Comparison of ENCODE assay signal across 9 cellular contexts in the genomic region with DNA sequence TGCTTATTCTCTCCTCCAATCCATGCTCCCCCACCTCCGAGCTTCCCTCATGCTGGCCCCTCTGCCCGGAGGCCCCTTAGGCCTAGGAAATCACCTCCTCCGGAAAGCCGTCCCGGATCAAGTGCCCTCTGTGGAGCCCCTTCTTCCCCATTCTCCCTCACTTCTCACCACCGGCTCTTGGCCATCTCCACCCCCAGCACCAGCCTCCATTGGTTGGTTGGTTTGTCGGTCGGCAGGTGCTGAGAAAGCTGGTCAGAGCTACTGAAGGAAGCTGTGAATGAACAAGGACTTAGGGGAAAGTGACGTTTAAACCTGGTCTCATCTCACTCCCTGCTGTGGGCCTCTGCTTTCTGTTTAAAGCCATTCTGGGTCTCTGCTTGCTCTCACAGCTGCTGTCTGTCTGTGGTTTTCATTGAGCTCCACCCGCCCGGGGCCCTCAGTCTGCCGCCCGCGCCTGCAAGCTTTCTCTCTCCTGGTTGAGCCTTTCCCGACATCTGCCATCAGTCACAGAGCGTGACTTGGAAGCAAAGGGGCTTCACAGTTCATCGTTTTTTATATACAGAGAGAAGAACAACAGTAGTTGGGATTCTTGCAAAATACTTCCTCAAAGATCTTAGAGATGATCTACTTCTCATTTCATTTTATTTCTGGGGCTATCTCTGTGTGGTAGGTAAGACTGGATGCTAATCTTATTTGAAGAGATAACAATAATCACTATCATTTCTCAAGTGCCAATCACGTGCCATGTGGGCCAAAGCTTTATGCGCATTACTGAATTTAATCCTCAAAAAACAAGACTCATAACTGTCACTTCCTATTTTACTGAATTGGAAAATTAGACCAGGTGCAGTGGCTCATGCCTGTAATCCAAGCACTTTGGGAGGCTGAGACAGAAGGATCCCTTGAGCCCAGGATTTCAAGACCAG.
DNase-seq lines count a peak whose midpoint lies in the region; ATAC-seq and TF ChIP-seq lines count a peak whose summit lies in the region.
"Had no signal": no experiment of that assay in that cellular context is flagged by ENCODE, and none has a peak within 500 bp of the region (broad histone marks: within the 10 kb centered on the region; RNA-seq: fewer than 3 reads in every experiment).

No MANE protein-coding gene starts in this region.

- no peaks in the 10 kb centered on the region for H3K4me1 ChIP-seq in PC-3 (ENCODE audit: insufficient read depth, low read length)

- H3K9ac ChIP-seq in PC-3 (ENCODE audit: low read length): no peak overlapping the region

- ATAC-seq in GM18907 (IDR thresholded peaks at IDR 0.05; ENCODE audit: unreplicated experiment) (peak; percentile 76), HG03095 (IDR thresholded peaks at IDR 0.05; ENCODE audit: unreplicated experiment) (peak; percentile 74), GM21576 (IDR thresholded peaks at IDR 0.05; ENCODE audit: unreplicated experiment) (no peak), PC-3 (no peak)

- H3K36me3 ChIP-seq in PC-3 (ENCODE audit: low read depth, low read length): no peaks in the 10 kb centered on the region
- H3K36me3 ChIP-seq: vagina had no signal

- intact Hi-C loops in PC-3 (cut with micrococcal nuclease): no loop called here

- H3K9me2 ChIP-seq in PC-3 (replicated peaks; ENCODE audit: low read length): no peaks in the 10 kb centered on the region

- peak; percentile 42 for DNase-seq in RPMI7951 (ENCODE audit: low read depth)
- peak; percentile 73 for DNase-seq in retina
- DNase-seq in PC-3: no peak
- no peak for DNase-seq in occipital lobe (lab: John Stamatoyannopoulos, UW)

- POLR2A ChIA-PET in PC-3 (lab: Charles Lee; ENCODE audit: unreplicated experiment): no interaction called here

- TF ChIP-seq CTCF in PC-3 (conservative IDR thresholded peaks at IDR 0.05; ENCODE audit: low read depth, low read length): no peak

- peaks cover 86% of the 10 kb centered on the region for H3K27me3 ChIP-seq in PC-3 (ENCODE audit: low read length)
- H3K27me3 ChIP-seq: vagina had no signal

- BruUV-seq in PC-3 (replicated peaks; lab: Mats Ljungman, UMichigan): no TSS peak

- CTCF ChIA-PET in PC-3 (lab: Charles Lee): no interaction called here

- no peak overlapping the region for H2AFZ ChIP-seq in PC-3 (ENCODE audit: low read length)

- no peaks in the 10 kb centered on the region for H3K9me3 ChIP-seq in PC-3 (ENCODE audit: low read length)
- H3K9me3 ChIP-seq: vagina had no signal

- H3F3A ChIP-seq in PC-3 (ENCODE audit: low read length, unreplicated experiment): no peaks in the 10 kb centered on the region

- H3K79me2 ChIP-seq in PC-3 (ENCODE audit: low read length): no peaks in the 10 kb centered on the region

- H4K20me1 ChIP-seq in PC-3 (ENCODE audit: low read length): no peaks in the 10 kb centered on the region

- H3K27ac ChIP-seq in angular gyrus (ENCODE audit: low read depth, low read length) (peak overlapping the region; percentile 8), PC-3 (ENCODE audit: low read length) (no peak overlapping the region)
- H3K27ac ChIP-seq: vagina had no signal

- H3K4me2 ChIP-seq in PC-3 (ENCODE audit: low read length): no peak overlapping the region

- H3K4me3 ChIP-seq in PC-3 (ENCODE audit: low read length): no peak overlapping the region
- H3K4me3 ChIP-seq: vagina had no signal

Comparison
In these comparisons a context has a peak if more than half of its experiments do, and no peak if none do; other contexts are left out.
1. ATAC-seq: peak in GM18907 (single experiment) and HG03095 (single experiment); none in GM21576 (single experiment) and PC-3 (single experiment).
2. DNase-seq: peak in RPMI7951 (single experiment) and retina (single experiment); none in PC-3 (single experiment) and occipital lobe (single experiment).